1 cellular context compared by ENCODE assay signal in the genomic region with DNA sequence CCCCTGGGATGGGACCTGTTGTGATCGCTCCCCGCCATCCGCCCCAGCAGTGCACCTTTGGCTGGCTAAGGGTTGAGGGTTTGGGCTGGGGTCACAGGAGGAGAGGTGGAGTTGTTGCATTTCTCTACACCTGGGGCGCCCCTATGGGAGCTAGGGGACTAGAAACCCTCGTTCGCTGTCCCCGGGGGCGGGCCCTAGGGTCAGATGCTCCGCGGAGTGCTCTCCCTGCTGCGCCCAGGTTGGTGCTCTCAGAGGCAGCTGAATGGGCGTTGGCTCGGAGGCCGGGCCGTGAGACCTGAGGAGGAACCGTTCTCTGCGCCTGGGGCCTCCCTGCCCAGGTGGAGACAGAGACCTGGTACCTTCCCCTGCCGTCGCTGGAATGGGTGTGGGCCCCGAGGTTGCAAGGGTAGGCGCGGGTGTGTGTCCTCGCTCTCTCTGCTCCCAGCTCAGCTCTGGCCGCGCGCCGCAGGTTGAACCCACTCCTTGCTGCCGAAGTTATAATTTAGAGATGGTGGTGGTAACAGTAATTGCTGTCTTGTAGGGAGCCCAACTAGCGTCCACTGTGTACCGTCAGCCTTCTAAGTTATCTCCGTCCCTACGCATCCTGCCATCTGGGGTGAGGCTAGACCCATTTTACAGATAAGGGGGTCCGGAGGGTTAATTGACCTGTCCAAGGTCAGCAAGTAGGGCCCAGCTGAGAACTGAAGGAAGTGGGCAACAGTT.
TF ChIP-seq lines count a peak whose summit lies in the region.

No MANE protein-coding gene starts in this region.

TF ChIP-seq in WTC11, 78 proteins besides CTCF, POLR2A, EP300 and RAD21 (continued from another document):
- TF ChIP-seq, protein P1, sequence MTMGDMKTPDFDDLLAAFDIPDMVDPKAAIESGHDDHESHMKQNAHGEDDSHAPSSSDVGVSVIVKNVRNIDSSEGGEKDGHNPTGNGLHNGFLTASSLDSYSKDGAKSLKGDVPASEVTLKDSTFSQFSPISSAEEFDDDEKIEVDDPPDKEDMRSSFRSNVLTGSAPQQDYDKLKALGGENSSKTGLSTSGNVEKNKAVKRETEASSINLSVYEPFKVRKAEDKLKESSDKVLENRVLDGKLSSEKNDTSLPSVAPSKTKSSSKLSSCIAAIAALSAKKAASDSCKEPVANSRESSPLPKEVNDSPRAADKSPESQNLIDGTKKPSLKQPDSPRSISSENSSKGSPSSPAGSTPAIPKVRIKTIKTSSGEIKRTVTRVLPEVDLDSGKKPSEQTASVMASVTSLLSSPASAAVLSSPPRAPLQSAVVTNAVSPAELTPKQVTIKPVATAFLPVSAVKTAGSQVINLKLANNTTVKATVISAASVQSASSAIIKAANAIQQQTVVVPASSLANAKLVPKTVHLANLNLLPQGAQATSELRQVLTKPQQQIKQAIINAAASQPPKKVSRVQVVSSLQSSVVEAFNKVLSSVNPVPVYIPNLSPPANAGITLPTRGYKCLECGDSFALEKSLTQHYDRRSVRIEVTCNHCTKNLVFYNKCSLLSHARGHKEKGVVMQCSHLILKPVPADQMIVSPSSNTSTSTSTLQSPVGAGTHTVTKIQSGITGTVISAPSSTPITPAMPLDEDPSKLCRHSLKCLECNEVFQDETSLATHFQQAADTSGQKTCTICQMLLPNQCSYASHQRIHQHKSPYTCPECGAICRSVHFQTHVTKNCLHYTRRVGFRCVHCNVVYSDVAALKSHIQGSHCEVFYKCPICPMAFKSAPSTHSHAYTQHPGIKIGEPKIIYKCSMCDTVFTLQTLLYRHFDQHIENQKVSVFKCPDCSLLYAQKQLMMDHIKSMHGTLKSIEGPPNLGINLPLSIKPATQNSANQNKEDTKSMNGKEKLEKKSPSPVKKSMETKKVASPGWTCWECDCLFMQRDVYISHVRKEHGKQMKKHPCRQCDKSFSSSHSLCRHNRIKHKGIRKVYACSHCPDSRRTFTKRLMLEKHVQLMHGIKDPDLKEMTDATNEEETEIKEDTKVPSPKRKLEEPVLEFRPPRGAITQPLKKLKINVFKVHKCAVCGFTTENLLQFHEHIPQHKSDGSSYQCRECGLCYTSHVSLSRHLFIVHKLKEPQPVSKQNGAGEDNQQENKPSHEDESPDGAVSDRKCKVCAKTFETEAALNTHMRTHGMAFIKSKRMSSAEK (CRISPR knock-in tag; IDR thresholded peaks at IDR 0.05; ENCODE audit: borderline replicate concordance): no peak
- TF ChIP-seq TEAD4 (CRISPR knock-in tag; IDR thresholded peaks at IDR 0.05) (no peak; the same call in 1 of the 2 replicates), NFE2L1 (CRISPR knock-in tag; IDR thresholded peaks at IDR 0.05) (0 out of 2 replicates have a peak, but pooled peaks have one; percentile 28), RORB (CRISPR knock-in tag; IDR thresholded peaks at IDR 0.05) (no peak), ZNF396 (CRISPR knock-in tag; IDR thresholded peaks at IDR 0.05; ENCODE audit: borderline replicate concordance) (no peak), GRHL2 (CRISPR knock-in tag; IDR thresholded peaks at IDR 0.05; ENCODE audit: insufficient replicate concordance, severe bottlenecking) (no peak), ZNF232 (CRISPR knock-in tag; IDR thresholded peaks at IDR 0.05) (no peak), FOXK1 (CRISPR knock-in tag; IDR thresholded peaks at IDR 0.05) (0 out of 2 replicates have a peak, but pooled peaks have one; percentile 32), ZNF423 (CRISPR knock-in tag; IDR thresholded peaks at IDR 0.05) (no peak)
- TF ChIP-seq, protein P2, sequence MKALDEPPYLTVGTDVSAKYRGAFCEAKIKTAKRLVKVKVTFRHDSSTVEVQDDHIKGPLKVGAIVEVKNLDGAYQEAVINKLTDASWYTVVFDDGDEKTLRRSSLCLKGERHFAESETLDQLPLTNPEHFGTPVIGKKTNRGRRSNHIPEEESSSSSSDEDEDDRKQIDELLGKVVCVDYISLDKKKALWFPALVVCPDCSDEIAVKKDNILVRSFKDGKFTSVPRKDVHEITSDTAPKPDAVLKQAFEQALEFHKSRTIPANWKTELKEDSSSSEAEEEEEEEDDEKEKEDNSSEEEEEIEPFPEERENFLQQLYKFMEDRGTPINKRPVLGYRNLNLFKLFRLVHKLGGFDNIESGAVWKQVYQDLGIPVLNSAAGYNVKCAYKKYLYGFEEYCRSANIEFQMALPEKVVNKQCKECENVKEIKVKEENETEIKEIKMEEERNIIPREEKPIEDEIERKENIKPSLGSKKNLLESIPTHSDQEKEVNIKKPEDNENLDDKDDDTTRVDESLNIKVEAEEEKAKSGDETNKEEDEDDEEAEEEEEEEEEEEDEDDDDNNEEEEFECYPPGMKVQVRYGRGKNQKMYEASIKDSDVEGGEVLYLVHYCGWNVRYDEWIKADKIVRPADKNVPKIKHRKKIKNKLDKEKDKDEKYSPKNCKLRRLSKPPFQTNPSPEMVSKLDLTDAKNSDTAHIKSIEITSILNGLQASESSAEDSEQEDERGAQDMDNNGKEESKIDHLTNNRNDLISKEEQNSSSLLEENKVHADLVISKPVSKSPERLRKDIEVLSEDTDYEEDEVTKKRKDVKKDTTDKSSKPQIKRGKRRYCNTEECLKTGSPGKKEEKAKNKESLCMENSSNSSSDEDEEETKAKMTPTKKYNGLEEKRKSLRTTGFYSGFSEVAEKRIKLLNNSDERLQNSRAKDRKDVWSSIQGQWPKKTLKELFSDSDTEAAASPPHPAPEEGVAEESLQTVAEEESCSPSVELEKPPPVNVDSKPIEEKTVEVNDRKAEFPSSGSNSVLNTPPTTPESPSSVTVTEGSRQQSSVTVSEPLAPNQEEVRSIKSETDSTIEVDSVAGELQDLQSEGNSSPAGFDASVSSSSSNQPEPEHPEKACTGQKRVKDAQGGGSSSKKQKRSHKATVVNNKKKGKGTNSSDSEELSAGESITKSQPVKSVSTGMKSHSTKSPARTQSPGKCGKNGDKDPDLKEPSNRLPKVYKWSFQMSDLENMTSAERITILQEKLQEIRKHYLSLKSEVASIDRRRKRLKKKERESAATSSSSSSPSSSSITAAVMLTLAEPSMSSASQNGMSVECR (CRISPR knock-in tag; IDR thresholded peaks at IDR 0.05; ENCODE audit: borderline replicate concordance): 0 out of 2 replicates have a peak, but pooled peaks have one; percentile 4
- TF ChIP-seq, protein P3, sequence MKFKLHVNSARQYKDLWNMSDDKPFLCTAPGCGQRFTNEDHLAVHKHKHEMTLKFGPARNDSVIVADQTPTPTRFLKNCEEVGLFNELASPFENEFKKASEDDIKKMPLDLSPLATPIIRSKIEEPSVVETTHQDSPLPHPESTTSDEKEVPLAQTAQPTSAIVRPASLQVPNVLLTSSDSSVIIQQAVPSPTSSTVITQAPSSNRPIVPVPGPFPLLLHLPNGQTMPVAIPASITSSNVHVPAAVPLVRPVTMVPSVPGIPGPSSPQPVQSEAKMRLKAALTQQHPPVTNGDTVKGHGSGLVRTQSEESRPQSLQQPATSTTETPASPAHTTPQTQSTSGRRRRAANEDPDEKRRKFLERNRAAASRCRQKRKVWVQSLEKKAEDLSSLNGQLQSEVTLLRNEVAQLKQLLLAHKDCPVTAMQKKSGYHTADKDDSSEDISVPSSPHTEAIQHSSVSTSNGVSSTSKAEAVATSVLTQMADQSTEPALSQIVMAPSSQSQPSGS (CRISPR knock-in tag; IDR thresholded peaks at IDR 0.05; ENCODE audit: borderline replicate concordance, low read depth): no peak
- TF ChIP-seq, protein P4, sequence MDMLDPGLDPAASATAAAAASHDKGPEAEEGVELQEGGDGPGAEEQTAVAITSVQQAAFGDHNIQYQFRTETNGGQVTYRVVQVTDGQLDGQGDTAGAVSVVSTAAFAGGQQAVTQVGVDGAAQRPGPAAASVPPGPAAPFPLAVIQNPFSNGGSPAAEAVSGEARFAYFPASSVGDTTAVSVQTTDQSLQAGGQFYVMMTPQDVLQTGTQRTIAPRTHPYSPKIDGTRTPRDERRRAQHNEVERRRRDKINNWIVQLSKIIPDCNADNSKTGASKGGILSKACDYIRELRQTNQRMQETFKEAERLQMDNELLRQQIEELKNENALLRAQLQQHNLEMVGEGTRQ (CRISPR knock-in tag; IDR thresholded peaks at IDR 0.05): no peak
